In the genomic region with DNA sequence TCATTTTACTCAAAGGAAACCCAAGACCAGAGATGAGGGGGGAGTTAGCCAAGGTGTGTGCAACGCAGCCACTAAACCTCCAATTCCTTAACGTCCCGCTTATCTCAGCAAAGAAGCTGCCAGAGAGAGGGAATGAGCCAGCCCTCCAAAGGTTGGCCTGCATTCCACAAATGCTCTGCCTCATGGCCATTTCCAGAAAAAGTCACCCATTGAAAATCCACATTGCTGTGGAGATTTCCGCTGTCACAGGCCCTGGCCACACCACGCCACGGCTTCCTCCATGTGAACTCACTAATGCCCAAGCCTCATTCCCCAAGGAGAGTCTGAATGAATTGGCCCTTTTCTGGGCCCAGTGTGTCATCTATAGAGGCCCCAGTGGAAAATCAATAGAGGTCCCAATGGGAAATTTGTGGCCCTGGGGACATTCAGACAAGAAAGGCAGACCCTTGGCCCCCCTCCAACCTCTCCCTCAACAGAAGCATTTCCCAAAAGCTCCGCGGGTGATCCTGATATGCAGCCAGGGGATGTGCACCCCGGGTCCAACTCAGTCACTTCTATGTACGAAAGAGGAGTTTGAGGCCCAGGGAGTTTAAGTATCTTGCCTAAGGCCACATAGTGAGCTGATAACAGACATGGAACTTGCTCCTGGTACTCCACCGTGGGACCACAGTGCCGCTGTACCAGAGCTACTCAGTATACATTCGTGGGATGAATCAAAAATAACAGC, we compare ENCODE assay signal across 11 cellular contexts. TPM values are rescaled to one million over a fixed set of nuclear protein-coding genes. Genes with fewer than 3 reads are reported as not detected.
A peak's percentile ranks its signal among the peaks of the same experiment; 100 is the strongest.
DNase-seq lines count a peak whose midpoint lies in the region; ATAC-seq, FAIRE-seq and TF ChIP-seq lines count a peak whose summit lies in the region.
"Had no signal": no experiment of that assay in that cellular context is flagged by ENCODE, and none has a peak within 500 bp of the region (broad histone marks: within the 10 kb centered on the region; RNA-seq: fewer than 3 reads in every experiment).

No MANE protein-coding gene starts in this region.

- ATAC-seq in IMR-90 (ENCODE audit: low read depth): peak; percentile 5; the same call in 1 of the 2 replicates
- no peak; the same call in 2 of the 3 replicates for ATAC-seq in HepG2
- ATAC-seq in thoracic aorta (ENCODE audit: insufficient number of reproducible peaks, low FRiP score, low read depth): peak; percentile 2
- no peak for ATAC-seq in HG02884 (IDR thresholded peaks at IDR 0.05; ENCODE audit: unreplicated experiment)
- ATAC-seq: activated T-cell treated with anti-CD3 and anti-CD28 coated beads, Interleukin-2, amount 50 U/mL, for 72 hours had no signal

- TF ChIP-seq CTCF in IMR-90 (conservative IDR thresholded peaks at IDR 0.05; ENCODE audit: low read depth, low read length): no peak
- TF ChIP-seq CTCF in mammary epithelial cell (conservative IDR thresholded peaks at IDR 0.05 in 1 of 2, IDR thresholded peaks at IDR 0.05 in 1 of 2; ENCODE audit: extremely low read depth in 1 of 2, insufficient read depth in 1 of 2, low read depth in 1 of 2, low read length in 2 of 2): no peak
- no peak for TF ChIP-seq CTCF in HepG2 (CRISPR knock-in tag; IDR thresholded peaks at IDR 0.05)
- TF ChIP-seq CTCF in thoracic aorta (IDR thresholded peaks at IDR 0.05): no peak

- peak overlapping the region; percentile 100 for H2AK9ac ChIP-seq in IMR-90 (replicated peaks; ENCODE audit: low read depth, low read length, poor library complexity)

- peak overlapping the region; percentile 94 to 97 for H4K8ac ChIP-seq in IMR-90 (ENCODE audit: low read depth in 2 of 2, low read length in 2 of 2)

- peak overlapping the region; percentile 95 for H2AK5ac ChIP-seq in IMR-90 (ENCODE audit: low read depth, low read length)

- FAIRE-seq in HepG2 (lab: Jason Lieb, UNC): peak; percentile 72
- FAIRE-seq: H54 had no signal

- H3K9me1 ChIP-seq in IMR-90 (ENCODE audit: insufficient read depth, low read length): peaks cover 39% of the 10 kb centered on the region

- POLR2A ChIA-PET in IMR-90 (lab: Charles Lee; ENCODE audit: unreplicated experiment): interaction anchor here (1.1 kb wide), 1 partner anchor 34 kb away, joined by 4 read pairs; no protein-coding TSS in a partner anchor
- POLR2A ChIA-PET in HepG2 (lab: Yijun Ruan, JAX): interaction anchor here (0.6 to 6.2 kb wide), 6 partner anchors 8 to 35 kb away, joined by 3 to 120 read pairs (median 24); partner anchors contain the start of gene EPHA2

- H3K4me2 ChIP-seq in IMR-90 (ENCODE audit: low read depth, low read length): peak overlapping the region; percentile 49
- peak overlapping the region; percentile 80 for H3K4me2 ChIP-seq in mammary epithelial cell (ENCODE audit: insufficient read depth, low read depth, low read length)
- peak overlapping the region; percentile 78 for H3K4me2 ChIP-seq in HepG2 (ENCODE audit: low read depth, low read length)

- H4K91ac ChIP-seq in IMR-90 (ENCODE audit: insufficient read depth, low read depth, low read length): peak overlapping the region; percentile 99

- no peaks in the 10 kb centered on the region for H3K9me3 ChIP-seq in IMR-90 (ENCODE audit: control insufficient read depth, insufficient read depth, low read length)
- H3K9me3 ChIP-seq in mammary epithelial cell (replicated peaks; ENCODE audit: insufficient read depth, low read length): no peaks in the 10 kb centered on the region
- no peaks in the 10 kb centered on the region for H3K9me3 ChIP-seq in HepG2 (ENCODE audit: low read length)
- H3K9me3 ChIP-seq in thoracic aorta: no peaks in the 10 kb centered on the region

- intact Hi-C loops in IMR-90 (cut with micrococcal nuclease): loop anchor here (2.0 kb wide), 2 partner anchors 40 to 68 kb away; no protein-coding TSS in a partner anchor
- intact Hi-C loops in mammary epithelial cell (cut with micrococcal nuclease): loop anchor here (1.0 to 5.0 kb wide), 2 partner anchors 9 to 95 kb away; partner anchors contain the start of gene EPHA2
- intact Hi-C loops in HepG2 (cut with micrococcal nuclease; ENCODE audit: unreplicated experiment): loop anchor here (10.0 kb wide), 1 partner anchor 72 kb away; the partner anchor contains the start of gene FAM131C

- peak overlapping the region; percentile 99 for H3K4ac ChIP-seq in IMR-90 (ENCODE audit: low read depth, low read length)

- peaks cover 51% of the 10 kb centered on the region for H3K4me1 ChIP-seq in IMR-90 (ENCODE audit: control insufficient read depth, insufficient read depth, low read length)
- H3K4me1 ChIP-seq in mammary epithelial cell (ENCODE audit: insufficient read depth, low read length): peaks cover 91% of the 10 kb centered on the region
- peaks cover 100% of the 10 kb centered on the region for H3K4me1 ChIP-seq in HepG2 (ENCODE audit: insufficient read depth, low read length)
- peaks cover 27 to 74% of the 10 kb centered on the region in 2 donors for H3K4me1 ChIP-seq in thoracic aorta (ENCODE audit: control insufficient read depth in 1 of 2, low read depth in 2 of 2)

- H2BK20ac ChIP-seq in IMR-90 (ENCODE audit: low read depth, low read length): peak overlapping the region; percentile 97

- no peak for TF ChIP-seq RAD21 in IMR-90 (IDR thresholded peaks at IDR 0.05; ENCODE audit: low read length)
- TF ChIP-seq RAD21 in HepG2 (CRISPR knock-in tag; IDR thresholded peaks at IDR 0.05): no peak

- DNase-seq in IMR-90 (peak; percentile 65), mammary epithelial cell (no peak), HepG2 (ENCODE audit: low spot score) (peak; percentile 59), thoracic aorta (ENCODE audit: low spot score) (no peak), NCI-H1092 (lab: John Stamatoyannopoulos, UW) (no peak)
- no peak for DNase-seq in stimulated activated CD8-positive, alpha-beta memory T cell treated with anti-CD3 and anti-CD28 coated beads, Interleukin-4, amount 100 ng/mL, for 48 hours
- no peak for DNase-seq in stimulated activated CD4-positive, alpha-beta T cell treated with anti-CD3 and anti-CD28 coated beads, Interleukin-2, amount 100 ng/mL, for 48 hours
- DNase-seq: activated T-cell treated with anti-CD3 and anti-CD28 coated beads, Interleukin-2, amount 50 U/mL, for 72 hours; MM.1S had no signal

- peaks cover 17% of the 10 kb centered on the region for H4K20me1 ChIP-seq in IMR-90 (ENCODE audit: insufficient read depth, low read length)
- H4K20me1 ChIP-seq in mammary epithelial cell (ENCODE audit: insufficient read depth, low read length): peaks cover 2% of the 10 kb centered on the region
- H4K20me1 ChIP-seq in HepG2 (ENCODE audit: insufficient read depth, low read length): peaks cover 58% of the 10 kb centered on the region

- peak overlapping the region; percentile 75 for H2AFZ ChIP-seq in IMR-90 (replicated peaks; ENCODE audit: low read length, poor library complexity)
- H2AFZ ChIP-seq in mammary epithelial cell (ENCODE audit: low read depth, low read length): no peak overlapping the region
- H2AFZ ChIP-seq in HepG2 (ENCODE audit: low read length): no peak overlapping the region

- peak overlapping the region; percentile 79 for H2BK15ac ChIP-seq in IMR-90 (ENCODE audit: low read depth, low read length)

- H3K9ac ChIP-seq in IMR-90 (ENCODE audit: low read depth, low read length): peak overlapping the region; percentile 80
- peak overlapping the region; percentile 46 for H3K9ac ChIP-seq in mammary epithelial cell (ENCODE audit: insufficient read depth, low read length)
- peak overlapping the region; percentile 70 for H3K9ac ChIP-seq in HepG2 (ENCODE audit: insufficient read depth, low read depth, low read length)

- CTCF ChIA-PET in IMR-90 (lab: Yijun Ruan, JAX): interaction anchor here (0.9 to 1.0 kb wide), 2 partner anchors 32 to 64 kb away, joined by 3 read pairs; no protein-coding TSS in a partner anchor
- CTCF ChIA-PET in mammary epithelial cell (lab: Charles Lee; ENCODE audit: low non-redundant PET): no interaction called here
- CTCF ChIA-PET in HepG2 (lab: Yijun Ruan, JAX; ENCODE audit: low intra/inter-chr PET ratio, low total read pairs): no interaction called here

- no peaks in the 10 kb centered on the region for H3K27me3 ChIP-seq in IMR-90 (ENCODE audit: control insufficient read depth, insufficient read depth, low read length)
- no peaks in the 10 kb centered on the region for H3K27me3 ChIP-seq in mammary epithelial cell (ENCODE audit: insufficient read depth, low read length)
- no peaks in the 10 kb centered on the region for H3K27me3 ChIP-seq in HepG2 (ENCODE audit: control insufficient read depth in 1 of 2, insufficient read depth in 2 of 2, low read length in 2 of 2)
- no peaks in the 10 kb centered on the region for H3K27me3 ChIP-seq in thoracic aorta (replicated peaks; ENCODE audit: insufficient read depth)

- peak overlapping the region; percentile 98 for H3K14ac ChIP-seq in IMR-90 (replicated peaks; ENCODE audit: low read depth, low read length)

- peak overlapping the region; percentile 99 for H2BK5ac ChIP-seq in IMR-90 (ENCODE audit: low read depth, low read length, poor library complexity, severe bottlenecking)

- peak overlapping the region; percentile 92 for H3K56ac ChIP-seq in IMR-90 (ENCODE audit: extremely low read depth, insufficient read depth, low read length)

- peak overlapping the region; percentile 88 for H3K23ac ChIP-seq in IMR-90 (ENCODE audit: low read depth, low read length)

- 85% methylated on average over 6 of the region's 13 CpGs; no CpG with 5 or more reads in 1 of the 2 experiments for WGBS in IMR-90 (ENCODE audit: extremely low coverage in 2 of 2, insufficient read length in 1 of 2), 2 experiments
- WGBS in mammary epithelial cell (ENCODE audit: low coverage, missing lambda C conversion rate): 43% methylated on average over 13 of the region's 13 CpGs
- 41% methylated on average over 13 of the region's 13 CpGs for WGBS in HepG2 (ENCODE audit: low lambda C conversion rate)

- H3K4me3 ChIP-seq in IMR-90 (ENCODE audit: insufficient read depth, low read depth, low read length): no peak overlapping the region
- peak overlapping the region in 2 of 3 experiments; percentile 11 to 35 for H3K4me3 ChIP-seq in mammary epithelial cell (replicated peaks in 1 of 3; ENCODE audit: insufficient read depth in 1 of 3, low read depth in 2 of 3, low read length in 3 of 3)
- H3K4me3 ChIP-seq in HepG2 (replicated peaks in 1 of 3; ENCODE audit: insufficient read depth in 1 of 3, low read depth in 2 of 3, low read length in 3 of 3): peak overlapping the region in 2 of 3 experiments; percentile 12 to 51; a peak in 3 of 6 replicates
- H3K4me3 ChIP-seq in thoracic aorta: peak overlapping the region; percentile 70

- peaks cover 99% of the 10 kb centered on the region for H3K79me2 ChIP-seq in mammary epithelial cell (ENCODE audit: insufficient read depth, low read length)
- peaks cover 76% of the 10 kb centered on the region for H3K79me2 ChIP-seq in HepG2 (ENCODE audit: insufficient read depth, low read length)

- in situ Hi-C loops in IMR-90 (cut with MboI; ENCODE audit: low sequenced_read_pairs): no loop called here
- in situ Hi-C loops in mammary epithelial cell (cut with MboI; ENCODE audit: low sequenced_read_pairs in 2 of 2): loop anchor here in 1 of 2 donors (5.0 kb wide), 2 partner anchors 35 to 70 kb away; no protein-coding TSS in a partner anchor
- in situ Hi-C loops in HepG2 (cut with HindIII; ENCODE audit: extremely low pct_ligation_motif_present, low pct_unique_long_range_greater_than_20kb): loop anchor here (5.0 kb wide), 1 partner anchor 35 kb away; no protein-coding TSS in a partner anchor

- BruUV-seq in IMR-90 (replicated peaks; lab: Mats Ljungman, UMichigan) (no TSS peak), mammary epithelial cell (replicated peaks; lab: Mats Ljungman, UMichigan) (TSS peak; percentile 0), HepG2 (replicated peaks; lab: Mats Ljungman, UMichigan) (TSS peak; percentile 96)

- peak overlapping the region; percentile 98 for H2BK120ac ChIP-seq in IMR-90 (ENCODE audit: low read depth, low read length)

- TF ChIP-seq POLR2A in IMR-90 (IDR thresholded peaks at IDR 0.05; ENCODE audit: low read depth, low read length) (no peak), HepG2 (IDR thresholded peaks at IDR 0.05; ENCODE audit: insufficient read depth in 1 of 2, low read depth in 2 of 2, low read length in 2 of 2) (no peak; a peak in 1 of 4 replicates)

- H3K36me3 ChIP-seq in IMR-90 (ENCODE audit: control insufficient read depth, insufficient read depth, low read length) (peaks cover 58% of the 10 kb centered on the region), mammary epithelial cell (ENCODE audit: insufficient read depth, low read length) (peaks cover 49% of the 10 kb centered on the region), HepG2 (replicated peaks in 1 of 2; ENCODE audit: control insufficient read depth in 1 of 2, insufficient read depth in 2 of 2, low read length in 2 of 2) (peaks cover 37 to 63% of the 10 kb centered on the region in 2 experiments), thoracic aorta (peaks cover 6% of the 10 kb centered on the region)

- H3K18ac ChIP-seq in IMR-90 (ENCODE audit: low read depth, low read length): peak overlapping the region; percentile 76

- TF ChIP-seq EP300 in HepG2 (IDR thresholded peaks at IDR 0.05; ENCODE audit: low read depth in 2 of 2, low read length in 2 of 2) (no peak), HepG2 (CRISPR knock-in tag; IDR thresholded peaks at IDR 0.05; ENCODE audit: borderline replicate concordance) (no peak)

- peak overlapping the region; percentile 80 for H4K5ac ChIP-seq in IMR-90 (ENCODE audit: low read depth, low read length)

- peaks cover 20 to 93% of the 10 kb centered on the region in 2 experiments; a peak in 3 of 4 replicates for H3K79me1 ChIP-seq in IMR-90 (ENCODE audit: low read depth in 1 of 2, low read length in 2 of 2)

- H3K27ac ChIP-seq in IMR-90 (ENCODE audit: insufficient read depth, low read length) (peak overlapping the region; percentile 99), mammary epithelial cell (ENCODE audit: insufficient read depth, low read depth, low read length) (peak overlapping the region; percentile 66), HepG2 (ENCODE audit: extremely low read length, insufficient read depth, low read length) (peak overlapping the region; percentile 76), thoracic aorta (peak overlapping the region; percentile 91 to 96)

- dilution Hi-C loops in IMR-90 (cut with HindIII; ENCODE audit: low sequenced_read_pairs, unreplicated experiment): no loop called here
- dilution Hi-C loops in mammary epithelial cell (cut with HindIII; ENCODE audit: low sequenced_read_pairs): no loop called here

RNA-seq across cellular contexts. Expression of gene EPHA2, which starts 8.8 kb away (rescaled TPM):
- total RNA-seq in IMR-90 (2012; rRNA removed) (22.5 and 24.0 TPM in 2 replicates), mammary epithelial cell (100 to 1,000 TPM in 1 of 2 donors, 10 to 100 TPM in 1; 77.3 to 181 TPM), HepG2 (2016; rRNA removed; fragmentation: Illumina TruSeq; extraction: Trizol) (15.5 and 33.6 TPM in 2 replicates), thoracic aorta (10 to 100 TPM; 20.3 to 32.9 TPM)
- polyA plus RNA-seq in IMR-90 (2012; rRNA removed) (72.6 and 82.5 TPM in 2 replicates), mammary epithelial cell (91.7 TPM), HepG2 (2011; rRNA removed) (53.6 and 62.5 TPM in 2 replicates)
- polyA plus RNA-seq in IMR-90 (2012; cell fraction: cytosol; rRNA removed): 65.8 and 89.5 TPM in 2 replicates
- 96.5 and 215 TPM in 2 replicates for polyA plus RNA-seq in IMR-90 (2012; cell fraction: nucleus; rRNA removed; ENCODE audit: low replicate concordance)
- 181 TPM for polyA minus RNA-seq in mammary epithelial cell
- total RNA-seq in HepG2 (2016; cell fraction: cytosol; rRNA removed; fragmentation: Illumina TruSeq; extraction: Trizol; ENCODE audit: low read depth): 6.7 and 7.8 TPM in 2 replicates
- 10.8 and 35.8 TPM in 2 replicates for total RNA-seq in HepG2 (2016; cell fraction: insoluble cytoplasmic fraction; rRNA removed; fragmentation: Illumina TruSeq; extraction: Trizol)
- total RNA-seq in HepG2 (2016; cell fraction: membrane; rRNA removed; fragmentation: Illumina TruSeq; extraction: Trizol): 14.9 and 16.9 TPM in 2 replicates
- total RNA-seq in HepG2 (2016; cell fraction: nucleus; rRNA removed; fragmentation: Illumina TruSeq; extraction: Trizol): 41.9 and 47.9 TPM in 2 replicates
- 39.1 and 62.9 TPM in 2 replicates for polyA plus RNA-seq in HepG2 (2011; cell fraction: cytosol; rRNA removed)
- 163 and 212 TPM in 2 replicates for polyA plus RNA-seq in HepG2 (2011; cell fraction: nucleus; rRNA removed)
- 25.4 and 56.3 TPM in 2 replicates for polyA plus RNA-seq in HepG2 (2012)
- 2.1 and 2.2 TPM in 2 replicates for polyA plus RNA-seq in HepG2 (2016; cell fraction: cytosol; fragmentation: Illumina TruSeq; extraction: Trizol; ENCODE audit: low read depth)
- 11.5 and 14.9 TPM in 2 replicates for polyA plus RNA-seq in HepG2 (2016; cell fraction: insoluble cytoplasmic fraction; fragmentation: Illumina TruSeq; extraction: Trizol; ENCODE audit: low read depth)
- 5.7 and 6.8 TPM in 2 replicates for polyA plus RNA-seq in HepG2 (2016; cell fraction: membrane; fragmentation: Illumina TruSeq; extraction: Trizol; ENCODE audit: low read depth)
- 84.4 and 87.2 TPM in 2 replicates for polyA plus RNA-seq in HepG2 (2016; cell fraction: nucleus; fragmentation: Illumina TruSeq; extraction: Trizol; ENCODE audit: insufficient read depth, low read depth)
- 69.9 and 218 TPM in 2 replicates for polyA minus RNA-seq in HepG2 (2011; rRNA and poly(A)+ RNA removed; ENCODE audit: low replicate concordance)
- 72.7 and 86.9 TPM in 2 replicates for polyA minus RNA-seq in HepG2 (2011; cell fraction: cytosol; rRNA and poly(A)+ RNA removed)
- 65.6 and 79.3 TPM in 2 replicates for polyA minus RNA-seq in HepG2 (2011; cell fraction: nucleus; rRNA and poly(A)+ RNA removed)

Comparison
In these comparisons a context has a peak if more than half of its experiments do, and no peak if none do; other contexts are left out.
1. ATAC-seq: peak in IMR-90 (single experiment) and thoracic aorta (single experiment); none in HepG2 (single experiment) and HG02884 (single experiment).
2. DNase-seq: peak in IMR-90 (single experiment) and HepG2 (single experiment); none in mammary epithelial cell (single experiment), thoracic aorta (single experiment), stimulated activated CD8-positive, alpha-beta memory T cell treated with anti-CD3 and anti-CD28 coated beads, Interleukin-4, amount 100 ng/mL, for 48 hours (single experiment), NCI-H1092 (single experiment) and stimulated activated CD4-positive, alpha-beta T cell treated with anti-CD3 and anti-CD28 coated beads, Interleukin-2, amount 100 ng/mL, for 48 hours (0 of 2).
3. Peak in every context shown above with its lines, with median percentiles within 50 percentile points of each other: H3K27ac ChIP-seq, H3K4me2 ChIP-seq and H3K9ac ChIP-seq.